Comparison of ENCODE assay signal across 38 cellular contexts in genomic region chr10:52077796-52078195, GRCh38.
"Had no signal": no experiment of that assay in that cellular context is flagged by ENCODE, and none has a peak within 500 bp of the region (broad histone marks: within the 10 kb centered on the region; RNA-seq: fewer than 3 reads in every experiment).

No MANE protein-coding gene starts in this region.

- H3K27me3 Mint-ChIP-seq: activated CD4-positive, alpha-beta memory T cell treated with anti-CD3 and anti-CD28 coated beads, Interleukin-2, amount 10 ng/mL, durations not matched to agents 7 days and 5 days; activated CD4-positive, alpha-beta T cell treated with anti-CD3 and anti-CD28 coated beads for 36 hours; activated CD4-positive, alpha-beta T cell treated with anti-CD3 and anti-CD28 coated beads, Interleukin-2, amount 10 ng/mL, durations not matched to agents 7 days and 5 days; activated CD8-positive, alpha-beta memory T cell treated with anti-CD3 and anti-CD28 coated beads, Interleukin-2, amount 10 ng/mL, durations not matched to agents 7 days and 5 days; activated naive CD8-positive, alpha-beta T cell treated with anti-CD3 and anti-CD28 coated beads for 36 hours; activated T-helper 17 cell treated with anti-CD3 and anti-CD28 coated beads, Interleukin-2, amount 50 U/mL, for 72 hours had no signal

- H3K27ac ChIP-seq: adrenal gland, body of pancreas, brain microvascular endothelial cell, breast epithelium, WERI-Rb-1 had no signal

- H3K4me1 ChIP-seq: adrenal gland, body of pancreas, breast epithelium had no signal

- DNase-seq: activated CD4-positive, alpha-beta memory T cell treated with anti-CD3 and anti-CD28 coated beads, Interleukin-2, amount 10 ng/mL, durations not matched to agents 7 days and 5 days; activated CD4-positive, alpha-beta T cell treated with anti-CD3 and anti-CD28 coated beads for 1 hour; activated CD4-positive, alpha-beta T cell treated with anti-CD3 and anti-CD28 coated beads for 36 hours; activated CD4-positive, alpha-beta T cell treated with anti-CD3 and anti-CD28 coated beads for 48 hours; activated CD4-positive, alpha-beta T cell treated with anti-CD3 and anti-CD28 coated beads, Interleukin-2, amount 10 ng/mL, durations not matched to agents 7 days and 5 days; activated CD4-positive, alpha-beta T cell treated with anti-CD3 and anti-CD28 coated beads, Interleukin-2, amount 50 U/mL, for 48 hours; activated CD4-positive, CD25-positive, alpha-beta regulatory T cell; activated CD8-positive, alpha-beta memory T cell treated with anti-CD3 and anti-CD28 coated beads for 24 hours; activated CD8-positive, alpha-beta memory T cell treated with anti-CD3 and anti-CD28 coated beads, Interleukin-2, amount 10 ng/mL, durations not matched to agents 7 days and 5 days; activated CD8-positive, alpha-beta T cell treated with anti-CD3 and anti-CD28 coated beads, Interleukin-2, amount 10 ng/mL, durations not matched to agents 7 days and 5 days; activated effector memory CD4-positive, alpha-beta T cell treated with anti-CD3 and anti-CD28 coated beads, Interleukin-2, amount 50 U/mL, for 16 hours; activated gamma-delta T cell treated with Interleukin-2 at 50 U/mL for 16 hours; activated naive CD4-positive, alpha-beta T cell; activated naive CD4-positive, alpha-beta T cell treated with anti-CD3 and anti-CD28 coated beads for 36 hours; activated naive CD4-positive, alpha-beta T cell treated with anti-CD3 and anti-CD28 coated beads, Interleukin-2, amount 50 U/mL, for 16 hours; activated naive CD8-positive, alpha-beta T cell treated with anti-CD3 and anti-CD28 coated beads for 36 hours; activated T-cell treated with anti-CD3 and anti-CD28 coated beads for 4 hours; activated T-cell treated with anti-CD3 and anti-CD28 coated beads, Interleukin-2, amount 50 U/mL, for 1 hour; activated T-cell treated with anti-CD3 and anti-CD28 coated beads, Interleukin-2, amount 50 U/mL, for 4 hours; activated T-cell treated with anti-CD3 and anti-CD28 coated beads, Interleukin-2, amount 50 U/mL, for 72 hours; adrenal gland; amniotic stem cell; aorta; body of pancreas; brain microvascular endothelial cell; central memory CD4-positive, alpha-beta T cell; T-helper 1 cell; T-helper 2 cell; T-helper 9 cell; WERI-Rb-1 had no signal

- H3K27me3 ChIP-seq: adrenal gland, body of pancreas, brain microvascular endothelial cell, breast epithelium had no signal

- H3K9me3 ChIP-seq: adrenal gland, body of pancreas, breast epithelium had no signal

- H3K36me3 ChIP-seq: adrenal gland, brain microvascular endothelial cell, breast epithelium, WERI-Rb-1 had no signal

- H3K27ac Mint-ChIP-seq: activated CD4-positive, alpha-beta memory T cell treated with anti-CD3 and anti-CD28 coated beads, Interleukin-2, amount 10 ng/mL, durations not matched to agents 7 days and 5 days; activated CD4-positive, alpha-beta T cell treated with anti-CD3 and anti-CD28 coated beads for 36 hours; activated CD4-positive, alpha-beta T cell treated with anti-CD3 and anti-CD28 coated beads, Interleukin-2, amount 10 ng/mL, durations not matched to agents 7 days and 5 days; activated CD8-positive, alpha-beta memory T cell treated with anti-CD3 and anti-CD28 coated beads, Interleukin-2, amount 10 ng/mL, durations not matched to agents 7 days and 5 days; activated CD8-positive, alpha-beta T cell treated with anti-CD3 and anti-CD28 coated beads, Interleukin-2, amount 10 ng/mL, durations not matched to agents 7 days and 5 days; activated naive CD4-positive, alpha-beta T cell treated with anti-CD3 and anti-CD28 coated beads for 36 hours; activated naive CD4-positive, alpha-beta T cell treated with anti-CD3 and anti-CD28 coated beads, Interleukin-2, amount 50 U/mL, for 72 hours; activated naive CD8-positive, alpha-beta T cell treated with anti-CD3 and anti-CD28 coated beads for 36 hours; activated T-cell treated with anti-CD3 and anti-CD28 coated beads, Interleukin-2, amount 50 U/mL, for 72 hours; activated T-helper 1 cell treated with anti-CD3 and anti-CD28 coated beads, Interleukin-12 subunit alpha, Interleukin-12 subunit beta, Interleukin-2, Interleukin-4 antibody, amounts not matched to agents 30 ng/mL and 10 ng/mL and 1 ng/mL, durations not matched to agents 14 hours and 24 hours and 36 hours; activated T-helper 17 cell treated with anti-CD3 and anti-CD28 coated beads, Interleukin-2, amount 50 U/mL, for 72 hours; T-helper 1 cell treated with Interleukin-12 subunit alpha and Interleukin-12 subunit beta and Interleukin-4 antibody, amounts not matched to agents 30 μg/mL and 1 μg/mL, for 36 hours; T-helper 2 cell treated with Interferon-gamma antibody and Interleukin-4, amounts not matched to agents 5 μg/mL and 100 μg/mL, for 36 hours; WTC11 had no signal

- H3K9me3 Mint-ChIP-seq: activated CD4-positive, alpha-beta memory T cell treated with anti-CD3 and anti-CD28 coated beads, Interleukin-2, amount 10 ng/mL, durations not matched to agents 7 days and 5 days; activated CD4-positive, alpha-beta T cell treated with anti-CD3 and anti-CD28 coated beads, Interleukin-2, amount 10 ng/mL, durations not matched to agents 7 days and 5 days; activated naive CD4-positive, alpha-beta T cell treated with anti-CD3 and anti-CD28 coated beads for 36 hours; activated naive CD8-positive, alpha-beta T cell treated with anti-CD3 and anti-CD28 coated beads for 36 hours; activated T-cell treated with anti-CD3 and anti-CD28 coated beads, Interleukin-2, amount 50 U/mL, for 4 hours; activated T-cell treated with anti-CD3 and anti-CD28 coated beads, Interleukin-2, amount 50 U/mL, for 72 hours; activated T-helper 1 cell treated with anti-CD3 and anti-CD28 coated beads, Interleukin-12 subunit alpha, Interleukin-12 subunit beta, Interleukin-2, Interleukin-4 antibody, amounts not matched to agents 30 ng/mL and 10 ng/mL and 1 ng/mL, durations not matched to agents 14 hours and 24 hours and 36 hours; activated T-helper 17 cell treated with anti-CD3 and anti-CD28 coated beads, Interleukin-2, amount 50 U/mL, for 72 hours; T-helper 1 cell treated with Interleukin-12 subunit alpha and Interleukin-12 subunit beta and Interleukin-4 antibody, amounts not matched to agents 30 μg/mL and 1 μg/mL, for 36 hours; T-helper 2 cell treated with Interferon-gamma antibody and Interleukin-4, amounts not matched to agents 5 μg/mL and 100 μg/mL, for 36 hours; WTC11 had no signal

- H3K4me3 Mint-ChIP-seq: activated CD4-positive, alpha-beta memory T cell treated with anti-CD3 and anti-CD28 coated beads, Interleukin-2, amount 10 ng/mL, durations not matched to agents 7 days and 5 days; activated CD4-positive, alpha-beta T cell treated with anti-CD3 and anti-CD28 coated beads for 36 hours; activated CD4-positive, alpha-beta T cell treated with anti-CD3 and anti-CD28 coated beads, Interleukin-2, amount 10 ng/mL, durations not matched to agents 7 days and 5 days; activated CD8-positive, alpha-beta memory T cell treated with anti-CD3 and anti-CD28 coated beads, Interleukin-2, amount 10 ng/mL, durations not matched to agents 7 days and 5 days; activated CD8-positive, alpha-beta T cell treated with anti-CD3 and anti-CD28 coated beads, Interleukin-2, amount 10 ng/mL, durations not matched to agents 7 days and 5 days; activated naive CD4-positive, alpha-beta T cell treated with anti-CD3 and anti-CD28 coated beads for 36 hours; activated naive CD8-positive, alpha-beta T cell treated with anti-CD3 and anti-CD28 coated beads for 36 hours; activated T-cell treated with anti-CD3 and anti-CD28 coated beads, Interleukin-2, amount 50 U/mL, for 4 hours; activated T-cell treated with anti-CD3 and anti-CD28 coated beads, Interleukin-2, amount 50 U/mL, for 72 hours; activated T-helper 1 cell treated with anti-CD3 and anti-CD28 coated beads, Interleukin-12 subunit alpha, Interleukin-12 subunit beta, Interleukin-2, Interleukin-4 antibody, amounts not matched to agents 30 ng/mL and 10 ng/mL and 1 ng/mL, durations not matched to agents 14 hours and 24 hours and 36 hours; activated T-helper 17 cell treated with anti-CD3 and anti-CD28 coated beads, Interleukin-2, amount 50 U/mL, for 72 hours; T-helper 1 cell treated with Interleukin-12 subunit alpha and Interleukin-12 subunit beta and Interleukin-4 antibody, amounts not matched to agents 30 μg/mL and 1 μg/mL, for 36 hours; T-helper 2 cell treated with Interferon-gamma antibody and Interleukin-4, amounts not matched to agents 5 μg/mL and 100 μg/mL, for 36 hours; WTC11 had no signal

- H3K36me3 Mint-ChIP-seq: activated CD8-positive, alpha-beta memory T cell treated with anti-CD3 and anti-CD28 coated beads, Interleukin-2, amount 10 ng/mL, durations not matched to agents 7 days and 5 days; activated naive CD4-positive, alpha-beta T cell treated with anti-CD3 and anti-CD28 coated beads, Interleukin-2, amount 50 U/mL, for 72 hours; activated naive CD8-positive, alpha-beta T cell treated with anti-CD3 and anti-CD28 coated beads for 36 hours; WTC11 had no signal

- H3K4me1 Mint-ChIP-seq: activated CD4-positive, alpha-beta memory T cell treated with anti-CD3 and anti-CD28 coated beads, Interleukin-2, amount 10 ng/mL, durations not matched to agents 7 days and 5 days; activated CD4-positive, alpha-beta T cell treated with anti-CD3 and anti-CD28 coated beads for 36 hours; activated CD4-positive, alpha-beta T cell treated with anti-CD3 and anti-CD28 coated beads, Interleukin-2, amount 10 ng/mL, durations not matched to agents 7 days and 5 days; activated CD8-positive, alpha-beta memory T cell treated with anti-CD3 and anti-CD28 coated beads, Interleukin-2, amount 10 ng/mL, durations not matched to agents 7 days and 5 days; activated naive CD8-positive, alpha-beta T cell treated with anti-CD3 and anti-CD28 coated beads for 36 hours; activated T-helper 17 cell treated with anti-CD3 and anti-CD28 coated beads, Interleukin-2, amount 50 U/mL, for 72 hours; WTC11 had no signal

- ATAC-seq: activated CD4-positive, alpha-beta T cell treated with anti-CD3 and anti-CD28 coated beads for 36 hours; activated CD4-positive, CD25-positive, alpha-beta regulatory T cell treated with anti-CD3 and anti-CD28 coated beads, Interleukin-2, amount 50 U/mL, for 24 hours; activated CD8-positive, alpha-beta memory T cell treated with anti-CD3 and anti-CD28 coated beads, Interleukin-2, amount 10 ng/mL, durations not matched to agents 7 days and 5 days; activated CD8-positive, alpha-beta T cell treated with anti-CD3 and anti-CD28 coated beads, Interleukin-2, amount 10 ng/mL, durations not matched to agents 7 days and 5 days; activated naive CD4-positive, alpha-beta T cell treated with anti-CD3 and anti-CD28 coated beads, Interleukin-2, amount 50 U/mL, for 72 hours; activated T-cell treated with anti-CD3 and anti-CD28 coated beads, Interleukin-2, amount 50 U/mL, for 4 hours; activated T-cell treated with anti-CD3 and anti-CD28 coated beads, Interleukin-2, amount 50 U/mL, for 72 hours; activated T-helper 17 cell treated with anti-CD3 and anti-CD28 coated beads, Interleukin-2, amount 50 U/mL, for 72 hours; body of pancreas; WTC11 had no signal

- H3K4me3 ChIP-seq: adrenal gland, body of pancreas, breast epithelium had no signal
